Comparison of ENCODE assay signal across 15 cellular contexts in the genomic region with DNA sequence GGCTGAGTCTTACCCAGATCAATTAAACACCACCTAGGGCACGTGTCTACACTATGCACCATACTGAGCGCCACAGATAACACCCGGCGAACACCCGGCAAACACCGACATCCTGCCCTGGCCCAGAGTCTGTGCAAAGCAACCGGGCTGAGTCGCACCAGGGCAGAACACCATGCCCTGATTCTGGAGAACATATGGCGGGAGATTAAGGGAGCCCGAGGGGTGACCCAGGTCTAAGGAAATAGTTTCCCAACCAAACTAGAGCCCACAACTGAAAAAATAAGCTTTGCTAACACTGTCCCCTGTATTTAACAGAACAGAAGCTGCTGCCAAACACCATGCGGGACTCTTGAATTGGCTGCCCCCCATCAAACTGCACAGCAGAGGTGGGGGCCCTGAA. TPM values are rescaled to one million over a fixed set of nuclear protein-coding genes. Genes with fewer than 3 reads are reported as not detected.
DNase-seq lines count a peak whose midpoint lies in the region; ATAC-seq and TF ChIP-seq lines count a peak whose summit lies in the region.
"Had no signal": no experiment of that assay in that cellular context is flagged by ENCODE, and none has a peak within 500 bp of the region (broad histone marks: within the 10 kb centered on the region; RNA-seq: fewer than 3 reads in every experiment).

No MANE protein-coding gene starts in this region.

- TF ChIP-seq CTCF in Calu3 (IDR thresholded peaks at IDR 0.05; ENCODE audit: unreplicated experiment) (no peak), WERI-Rb-1 (IDR thresholded peaks at IDR 0.05; ENCODE audit: low read depth, low read length) (no peak), fibroblast of villous mesenchyme (IDR thresholded peaks at IDR 0.05; ENCODE audit: insufficient read depth, low read depth, low read length) (no peak)

- no peaks in the 10 kb centered on the region for H3K9me3 ChIP-seq in WERI-Rb-1 (ENCODE audit: severe bottlenecking)
- H3K9me3 ChIP-seq in skeletal muscle tissue (ENCODE audit: control insufficient read depth in 3 of 3, low read length in 3 of 3), result no peaks in the 10 kb centered on the region
- H3K9me3 ChIP-seq: neutrophil had no signal

- H3K9ac ChIP-seq in skeletal muscle tissue (ENCODE audit: low read depth in 1 of 3, low read length in 3 of 3), result no peak overlapping the region

- intact Hi-C loops in Calu3 (cut with micrococcal nuclease; ENCODE audit: unreplicated experiment), result loop anchor here (2.0 kb wide), 1 partner anchor 21 kb away; no protein-coding TSS in a partner anchor

- no TSS peak for BruUV-seq in Calu3 (replicated peaks; lab: Mats Ljungman, UMichigan)

- peaks cover 38 to 55% (median 51%) of the 10 kb centered on the region in 3 donors for H3K4me1 ChIP-seq in skeletal muscle tissue (ENCODE audit: control insufficient read depth in 3 of 3, insufficient read depth in 3 of 3, low read length in 3 of 3)

- peaks cover 34% of the 10 kb centered on the region for H3K36me3 Mint-ChIP-seq in Calu3 (ENCODE audit: insufficient read depth, unreplicated experiment)
- H3K36me3 Mint-ChIP-seq: CD14-positive monocyte had no signal

- peak overlapping the region; percentile 39 for H3K4me3 Mint-ChIP-seq in Calu3 (ENCODE audit: low read depth, unreplicated experiment)
- H3K4me3 Mint-ChIP-seq: CD14-positive monocyte had no signal

- peak overlapping the region; percentile 63 for H3K27ac Mint-ChIP-seq in Calu3 (ENCODE audit: unreplicated experiment)

- no peak for DNase-seq in Calu3
- DNase-seq in WERI-Rb-1, result peak; percentile 67
- DNase-seq in fibroblast of villous mesenchyme (ENCODE audit: low read depth), result peak; percentile 65
- DNase-seq in putamen (ENCODE audit: low spot score), result no peak
- no peak for DNase-seq in NCI-H2107 (lab: John Stamatoyannopoulos, UW)
- DNase-seq in NCI-H2196 treated with DMSO at 0.1 percent for 48 hours (lab: John Stamatoyannopoulos, UW; ENCODE audit: unreplicated experiment), result no peak
- DNase-seq: activated CD4-positive, alpha-beta T cell treated with anti-CD3 and anti-CD28 coated beads, Interleukin-2, amount 50 U/mL, for 1 hour; activated naive CD4-positive, alpha-beta T cell; KG1; NCI-H2081; T-helper 2 cell had no signal

- CTCF ChIA-PET in Calu3 (lab: Charles Lee), result interaction anchor here (0.6 to 3.9 kb wide), 3 partner anchors 22 to 61 kb away, joined by 3 to 16 read pairs (median 4); partner anchors contain the start of gene MYO18A

- H3K27me3 ChIP-seq in WERI-Rb-1 (ENCODE audit: insufficient read depth, low read depth, severe bottlenecking) (no peaks in the 10 kb centered on the region), skeletal muscle tissue (ENCODE audit: control insufficient read depth in 3 of 3, insufficient read depth in 3 of 3, low read length in 3 of 3) (no peaks in the 10 kb centered on the region)

- ATAC-seq in HG02610 (IDR thresholded peaks at IDR 0.05; ENCODE audit: unreplicated experiment), result no peak

- H3K36me3 ChIP-seq in WERI-Rb-1 (no peaks in the 10 kb centered on the region; the same call in 1 of the 2 replicates), skeletal muscle tissue (ENCODE audit: control insufficient read depth in 3 of 3, insufficient read depth in 3 of 3, low read length in 3 of 3) (no peaks in the 10 kb centered on the region)
- H3K36me3 ChIP-seq: neutrophil had no signal

- H3K4me1 Mint-ChIP-seq in Calu3 (ENCODE audit: low read depth, unreplicated experiment), result peaks cover 89% of the 10 kb centered on the region

- H3K9me3 Mint-ChIP-seq in Calu3 (ENCODE audit: low read depth, unreplicated experiment), result no peaks in the 10 kb centered on the region
- H3K9me3 Mint-ChIP-seq: CD14-positive monocyte had no signal

- peak overlapping the region; percentile 73 for H3K27ac ChIP-seq in WERI-Rb-1
- H3K27ac ChIP-seq in skeletal muscle tissue (ENCODE audit: low read depth, low read length), result peak overlapping the region; percentile 7
- H3K27ac ChIP-seq: neutrophil had no signal

- no peaks in the 10 kb centered on the region for H3K27me3 Mint-ChIP-seq in Calu3 (ENCODE audit: unreplicated experiment)

- H3K4me3 ChIP-seq in WERI-Rb-1 (ENCODE audit: low read depth, low read length) (no peak overlapping the region), fibroblast of villous mesenchyme (ENCODE audit: low read depth, low read length) (peak overlapping the region; percentile 35), skeletal muscle tissue (ENCODE audit: low read length in 3 of 3) (no peak overlapping the region)

RNA-seq across cellular contexts. Expression of gene MYO18A, which starts 22.1 kb away (rescaled TPM):
- total RNA-seq in Calu3 (2022) (89.9 and 123 TPM in 2 replicates), fibroblast of villous mesenchyme (59.6 and 61.2 TPM in 2 replicates), skeletal muscle tissue (171 TPM)

Comparison
In these comparisons a context has a peak if more than half of its experiments do, and no peak if none do; other contexts are left out.
1. DNase-seq: peak in WERI-Rb-1 (single experiment) and fibroblast of villous mesenchyme (single experiment); none in Calu3 (single experiment), putamen (single experiment), NCI-H2107 (single experiment) and NCI-H2196 treated with DMSO at 0.1 percent for 48 hours (single experiment).